In the genomic region with DNA sequence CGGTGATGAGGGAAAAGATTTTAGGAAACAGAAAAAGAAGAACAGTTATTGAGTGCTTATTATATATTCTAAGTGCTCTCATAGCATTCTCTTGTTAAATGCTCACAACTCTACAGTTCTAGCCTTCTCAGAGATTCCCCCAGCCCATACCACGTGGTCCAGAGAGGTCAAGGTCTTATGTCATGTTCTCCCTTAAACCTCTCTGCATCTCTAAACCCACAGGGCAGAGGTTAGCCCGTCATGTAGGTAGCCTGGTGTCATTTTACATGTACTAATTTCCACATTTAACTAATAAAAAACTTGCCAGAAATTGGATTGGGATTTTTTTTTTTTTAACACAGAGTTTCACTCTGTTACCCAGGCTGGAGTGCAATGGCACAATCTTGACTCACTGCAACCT, we compare ENCODE assay signal across 34 cellular contexts.
"Had no signal": no experiment of that assay in that cellular context is flagged by ENCODE, and none has a peak within 500 bp of the region (broad histone marks: within the 10 kb centered on the region; RNA-seq: fewer than 3 reads in every experiment).

No MANE protein-coding gene starts in this region.

- H3K4me3 ChIP-seq: MG63 had no signal

- H3K27me3 ChIP-seq: MG63 had no signal

- H3K9me3 ChIP-seq: MG63 had no signal

- H3K4me2 ChIP-seq: KMS-11 had no signal

- H3K27ac ChIP-seq: KMS-11 had no signal

- H3K9ac ChIP-seq: KMS-11 had no signal

- DNase-seq: Karpas-422, Kasumi-1, MG63, MM.1S, MV-4-11, NCI-H1048, NCI-H1092, NCI-H1092 treated with DMSO at 0.1 percent for 48 hours, NCI-H1105, NCI-H1105 treated with DMSO at 0.1 percent for 48 hours, NCI-H1417, NCI-H1417 treated with DMSO at 0.1 percent for 48 hours, NCI-H1436, NCI-H1436 treated with DMSO at 0.1 percent for 48 hours, NCI-H146, NCI-H1694, NCI-H1694 treated with DMSO at 0.1 percent for 48 hours, NCI-H187, NCI-H187 treated with DMSO at 0.1 percent for 48 hours, NCI-H1930, NCI-H2029, NCI-H2029 treated with DMSO at 0.1 percent for 48 hours, NCI-H2081, NCI-H2081 treated with DMSO at 0.1 percent for 48 hours, NCI-H2107, NCI-H2171, NCI-H2171 treated with DMSO at 0.1 percent for 48 hours, NCI-H2227 treated with DMSO at 0.1 percent for 48 hours, NCI-H226, NCI-H345, NCI-H446, NCI-H446 treated with DMSO at 0.1 percent for 48 hours, NCI-H510A had no signal

- H3K36me3 ChIP-seq: MG63 had no signal
